19 cellular contexts compared by ENCODE assay signal in genomic region chr11:5679811-5680210, GRCh38. TPM values are rescaled to one million over a fixed set of nuclear protein-coding genes. Genes with fewer than 3 reads are reported as not detected.
"Had no signal": no experiment of that assay in that cellular context is flagged by ENCODE, and none has a peak within 500 bp of the region (broad histone marks: within the 10 kb centered on the region; RNA-seq: fewer than 3 reads in every experiment).

No MANE protein-coding gene starts in this region.

- H3K27me3 ChIP-seq: gastroesophageal sphincter, neutrophil, upper lobe of right lung had no signal

- H3K4me3 Mint-ChIP-seq: activated naive CD8-positive, alpha-beta T cell; stimulated activated naive CD8-positive, alpha-beta T cell treated with anti-CD3 and anti-CD28 coated beads, Interleukin-15, amount 100 ng/mL, for 72 hours; T-helper 1 cell treated with Interleukin-12 subunit alpha and Interleukin-12 subunit beta and Interleukin-4 antibody, amounts not matched to agents 30 μg/mL and 1 μg/mL, for 36 hours had no signal

- H3K27me3 Mint-ChIP-seq: activated naive CD8-positive, alpha-beta T cell; naive thymus-derived CD4-positive, alpha-beta T cell; stimulated activated naive CD8-positive, alpha-beta T cell treated with anti-CD3 and anti-CD28 coated beads, Interleukin-15, amount 100 ng/mL, for 72 hours had no signal

- H3K4me3 ChIP-seq: gastroesophageal sphincter, lung, thoracic aorta, upper lobe of right lung had no signal

- H3K27ac ChIP-seq: gastroesophageal sphincter, neutrophil, thoracic aorta, upper lobe of right lung had no signal

- H3K9me3 ChIP-seq: gastroesophageal sphincter, neutrophil, thoracic aorta, upper lobe of right lung had no signal

- H3K9me3 Mint-ChIP-seq: stimulated activated naive CD8-positive, alpha-beta T cell treated with anti-CD3 and anti-CD28 coated beads, Interleukin-15, amount 100 ng/mL, for 72 hours had no signal

- H3K27ac Mint-ChIP-seq: T-helper 1 cell treated with Interleukin-12 subunit alpha and Interleukin-12 subunit beta and Interleukin-4 antibody, amounts not matched to agents 30 μg/mL and 1 μg/mL, for 36 hours had no signal

- H3K4me1 ChIP-seq: upper lobe of right lung had no signal

- DNase-seq: activated CD4-positive, alpha-beta T cell treated with anti-CD3 and anti-CD28 coated beads for 48 hours; activated effector memory CD4-positive, alpha-beta T cell treated with anti-CD3 and anti-CD28 coated beads, Interleukin-2, amount 50 U/mL, for 16 hours; amygdala; islet precursor cell; naive thymus-derived CD4-positive, alpha-beta T cell; right cardiac atrium; SHP77 treated with DMSO at 0.1 percent for 48 hours; small intestine; stimulated activated CD4-positive, alpha-beta T cell treated with anti-CD3 and anti-CD28 coated beads, Interleukin-4, amount 100 ng/mL, for 4 hours; stimulated activated CD8-positive, alpha-beta memory T cell treated with anti-CD3 and anti-CD28 coated beads, Interleukin-4, amount 100 ng/mL, for 48 hours; stimulated activated naive CD8-positive, alpha-beta T cell treated with anti-CD3 and anti-CD28 coated beads, Interleukin-15, amount 100 ng/mL, for 72 hours; upper lobe of right lung had no signal

RNA-seq across cellular contexts. Expression of gene OR56B1, which starts 56.4 kb away (rescaled TPM):
- total RNA-seq: epithelial cell of proximal tubule, lung, right cardiac atrium had no signal
- polyA plus RNA-seq: right cardiac atrium had no signal
